In the genomic region with DNA sequence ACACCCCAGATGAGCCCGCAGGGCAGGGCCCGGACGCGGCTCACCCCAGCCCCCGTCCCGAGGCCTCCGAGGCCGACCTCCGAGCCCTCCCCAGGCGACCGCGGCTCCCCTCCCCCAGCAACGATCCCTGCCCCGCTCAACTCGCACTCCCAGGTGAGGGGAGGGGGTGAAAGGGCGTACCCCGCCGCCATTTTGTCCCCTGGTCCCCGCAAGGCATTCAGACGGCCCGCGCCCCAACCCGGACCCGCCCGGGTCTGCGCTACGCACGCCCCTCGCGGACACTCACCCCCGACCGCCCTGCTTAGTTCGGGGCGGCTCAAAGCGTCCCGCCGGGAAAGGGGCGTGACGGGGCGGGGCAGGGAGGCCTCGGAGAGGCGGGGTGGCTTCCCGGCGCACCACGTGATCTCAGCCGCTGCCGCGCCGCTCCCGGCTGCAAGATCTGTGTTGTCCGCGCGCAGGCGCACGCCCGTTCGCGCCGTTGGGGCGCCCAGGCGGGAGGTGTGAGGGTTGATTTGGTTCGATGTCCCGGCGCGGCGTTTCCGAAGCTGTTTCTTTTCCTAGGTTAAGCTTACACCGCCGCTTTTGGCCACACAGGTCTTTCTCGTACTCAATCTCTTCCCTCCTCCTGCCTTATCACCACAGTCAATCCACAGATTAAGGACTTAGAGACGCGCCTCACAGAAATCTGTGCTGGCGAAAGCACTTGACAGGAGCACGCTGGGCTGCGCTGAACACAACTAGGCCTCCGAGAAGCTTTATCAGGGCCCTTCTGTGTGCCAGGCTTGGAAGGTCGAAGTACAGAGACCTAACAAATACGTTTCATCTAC, we compare ENCODE assay signal across 1 cellular context.
TF ChIP-seq lines count a peak whose summit lies in the region.

A gene with protein sequence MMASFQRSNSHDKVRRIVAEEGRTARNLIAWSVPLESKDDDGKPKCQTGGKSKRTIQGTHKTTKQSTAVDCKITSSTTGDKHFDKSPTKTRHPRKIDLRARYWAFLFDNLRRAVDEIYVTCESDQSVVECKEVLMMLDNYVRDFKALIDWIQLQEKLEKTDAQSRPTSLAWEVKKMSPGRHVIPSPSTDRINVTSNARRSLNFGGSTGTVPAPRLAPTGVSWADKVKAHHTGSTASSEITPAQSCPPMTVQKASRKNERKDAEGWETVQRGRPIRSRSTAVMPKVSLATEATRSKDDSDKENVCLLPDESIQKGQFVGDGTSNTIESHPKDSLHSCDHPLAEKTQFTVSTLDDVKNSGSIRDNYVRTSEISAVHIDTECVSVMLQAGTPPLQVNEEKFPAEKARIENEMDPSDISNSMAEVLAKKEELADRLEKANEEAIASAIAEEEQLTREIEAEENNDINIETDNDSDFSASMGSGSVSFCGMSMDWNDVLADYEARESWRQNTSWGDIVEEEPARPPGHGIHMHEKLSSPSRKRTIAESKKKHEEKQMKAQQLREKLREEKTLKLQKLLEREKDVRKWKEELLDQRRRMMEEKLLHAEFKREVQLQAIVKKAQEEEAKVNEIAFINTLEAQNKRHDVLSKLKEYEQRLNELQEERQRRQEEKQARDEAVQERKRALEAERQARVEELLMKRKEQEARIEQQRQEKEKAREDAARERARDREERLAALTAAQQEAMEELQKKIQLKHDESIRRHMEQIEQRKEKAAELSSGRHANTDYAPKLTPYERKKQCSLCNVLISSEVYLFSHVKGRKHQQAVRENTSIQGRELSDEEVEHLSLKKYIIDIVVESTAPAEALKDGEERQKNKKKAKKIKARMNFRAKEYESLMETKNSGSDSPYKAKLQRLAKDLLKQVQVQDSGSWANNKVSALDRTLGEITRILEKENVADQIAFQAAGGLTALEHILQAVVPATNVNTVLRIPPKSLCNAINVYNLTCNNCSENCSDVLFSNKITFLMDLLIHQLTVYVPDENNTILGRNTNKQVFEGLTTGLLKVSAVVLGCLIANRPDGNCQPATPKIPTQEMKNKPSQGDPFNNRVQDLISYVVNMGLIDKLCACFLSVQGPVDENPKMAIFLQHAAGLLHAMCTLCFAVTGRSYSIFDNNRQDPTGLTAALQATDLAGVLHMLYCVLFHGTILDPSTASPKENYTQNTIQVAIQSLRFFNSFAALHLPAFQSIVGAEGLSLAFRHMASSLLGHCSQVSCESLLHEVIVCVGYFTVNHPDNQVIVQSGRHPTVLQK (N-terminal part only) (minus strand): TSS at position 328 of the 827 bp plus-strand sequence. CDS start 21,523 bp downstream, outside the sequence.

TF ChIP-seq in HepG2, 621 proteins besides CTCF, POLR2A, EP300 and RAD21 (continued from another document):
- peak; percentile 100 for TF ChIP-seq ZNF605 (CRISPR knock-in tag; IDR thresholded peaks at IDR 0.05)
- 0 out of 2 replicates have a peak, but pooled peaks have one; percentile 39 for TF ChIP-seq SIX1 (CRISPR knock-in tag; IDR thresholded peaks at IDR 0.05; ENCODE audit: borderline replicate concordance)
- TF ChIP-seq, protein P1, sequence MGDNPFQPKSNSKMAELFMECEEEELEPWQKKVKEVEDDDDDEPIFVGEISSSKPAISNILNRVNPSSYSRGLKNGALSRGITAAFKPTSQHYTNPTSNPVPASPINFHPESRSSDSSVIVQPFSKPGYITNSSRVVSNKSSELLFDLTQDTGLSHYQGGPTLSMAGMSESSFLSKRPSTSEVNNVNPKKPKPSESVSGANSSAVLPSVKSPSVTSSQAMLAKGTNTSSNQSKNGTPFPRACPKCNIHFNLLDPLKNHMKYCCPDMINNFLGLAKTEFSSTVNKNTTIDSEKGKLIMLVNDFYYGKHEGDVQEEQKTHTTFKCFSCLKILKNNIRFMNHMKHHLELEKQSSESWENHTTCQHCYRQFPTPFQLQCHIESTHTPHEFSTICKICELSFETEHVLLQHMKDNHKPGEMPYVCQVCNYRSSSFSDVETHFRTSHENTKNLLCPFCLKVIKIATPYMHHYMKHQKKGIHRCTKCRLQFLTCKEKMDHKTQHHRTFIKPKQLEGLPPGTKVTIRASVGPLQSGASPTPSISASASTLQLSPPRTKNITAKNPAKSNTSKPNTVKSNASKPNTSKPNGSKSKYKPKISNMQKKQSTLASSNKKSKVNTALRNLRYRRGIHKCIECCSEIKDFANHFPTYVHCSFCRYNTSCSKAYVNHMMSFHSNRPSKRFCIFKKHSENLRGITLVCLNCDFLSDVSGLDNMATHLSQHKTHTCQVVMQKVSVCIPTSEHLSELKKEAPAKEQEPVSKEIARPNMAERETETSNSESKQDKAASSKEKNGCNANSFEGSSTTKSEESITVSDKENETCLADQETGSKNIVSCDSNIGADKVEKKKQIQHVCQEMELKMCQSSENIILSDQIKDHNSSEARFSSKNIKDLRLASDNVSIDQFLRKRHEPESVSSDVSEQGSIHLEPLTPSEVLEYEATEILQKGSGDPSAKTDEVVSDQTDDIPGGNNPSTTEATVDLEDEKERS (CRISPR knock-in tag; IDR thresholded peaks at IDR 0.05): peak; percentile 71; the same call in 1 of the 2 replicates
- peak; percentile 26 for TF ChIP-seq ZNF768 (CRISPR knock-in tag; IDR thresholded peaks at IDR 0.05)
- no peak for TF ChIP-seq SMC3 (IDR thresholded peaks at IDR 0.05; ENCODE audit: low read length)
- TF ChIP-seq SAP130 (CRISPR knock-in tag; IDR thresholded peaks at IDR 0.05; ENCODE audit: low read depth): peak; percentile 78
- no peak for TF ChIP-seq ZNF260 (CRISPR knock-in tag; IDR thresholded peaks at IDR 0.05; ENCODE audit: borderline replicate concordance, low read depth)
- TF ChIP-seq NFATC3 (CRISPR knock-in tag; IDR thresholded peaks at IDR 0.05): peak; percentile 92; the same call in 1 of the 2 replicates
- TF ChIP-seq ESRRA (CRISPR knock-in tag; IDR thresholded peaks at IDR 0.05; ENCODE audit: low read depth): peak; percentile 54
- peak; percentile 67; the same call in 1 of the 2 replicates for TF ChIP-seq ZNF746 (CRISPR knock-in tag; IDR thresholded peaks at IDR 0.05)
